2 cellular contexts compared by ENCODE assay signal in genomic region chr16:28639959-28640358, GRCh38. TPM values are rescaled to one million over a fixed set of nuclear protein-coding genes. Genes with fewer than 3 reads are reported as not detected.
"Had no signal": no experiment of that assay in that cellular context is flagged by ENCODE, and none has a peak within 500 bp of the region (broad histone marks: within the 10 kb centered on the region; RNA-seq: fewer than 3 reads in every experiment).

No MANE protein-coding gene starts in this region.

RNA-seq across cellular contexts. Expression of gene NPIPB8, which starts 2.1 kb away (rescaled TPM):
- total RNA-seq: SK-MEL-5 had no signal

RNA-seq across cellular contexts. Expression of gene SULT1A2, which starts 43.1 kb away (rescaled TPM):
- total RNA-seq: PC-3, SK-MEL-5 had no signal
